In genomic region chr11:125901872-125902271, GRCh38 we compare ENCODE assay signal across 11 cellular contexts. TPM values are rescaled to one million over a fixed set of nuclear protein-coding genes. Genes with fewer than 3 reads are reported as not detected.
DNase-seq lines count a peak whose midpoint lies in the region; ATAC-seq, FAIRE-seq and TF ChIP-seq lines count a peak whose summit lies in the region.
"Had no signal": no experiment of that assay in that cellular context is flagged by ENCODE, and none has a peak within 500 bp of the region (broad histone marks: within the 10 kb centered on the region; RNA-seq: fewer than 3 reads in every experiment).

No MANE protein-coding gene starts in this region.

- dilution Hi-C loops in keratinocyte (cut with MboI; ENCODE audit: extremely low pct_ligation_motif_present, low sequenced_read_pairs) = no loop called here

- H3K9me3 ChIP-seq in keratinocyte (ENCODE audit: control insufficient read depth, low read depth, low read length) = no peaks in the 10 kb centered on the region

- peaks cover 26% of the 10 kb centered on the region for H3K27me3 Mint-ChIP-seq in stimulated activated naive CD8-positive, alpha-beta T cell treated with anti-CD3 and anti-CD28 coated beads, Interleukin-15, Interleukin-2, amounts not matched to agents 100 ng/mL and 50 ng/mL, for 24 hours
- peaks cover 15% of the 10 kb centered on the region for H3K27me3 Mint-ChIP-seq in activated CD8-positive, alpha-beta T cell treated with anti-CD3 and anti-CD28 coated beads, Interleukin-2, amount 10 ng/mL, durations not matched to agents 7 days and 5 days (ENCODE audit: low read depth)

- H3K4me1 ChIP-seq in keratinocyte (ENCODE audit: control insufficient read depth, extremely low read depth, insufficient read depth, low read length) (peaks cover 7% of the 10 kb centered on the region), urinary bladder (ENCODE audit: insufficient read depth) (no peaks in the 10 kb centered on the region)

- CTCF ChIA-PET in activated CD8-positive, alpha-beta T cell treated with anti-CD3 and anti-CD28 coated beads, Interleukin-2, amount 10 ng/mL, durations not matched to agents 7 days and 5 days (lab: Charles Lee) = interaction anchor here (2.1 kb wide), 1 partner anchor 292 kb away, joined by 9 read pairs; no protein-coding TSS in a partner anchor

- H3K4me2 ChIP-seq in keratinocyte (ENCODE audit: control insufficient read depth, extremely low read depth, insufficient read depth, low read depth, low read length) = peak overlapping the region; percentile 23

- peaks cover 52% of the 10 kb centered on the region for H3K4me1 Mint-ChIP-seq in stimulated activated naive CD8-positive, alpha-beta T cell treated with anti-CD3 and anti-CD28 coated beads, Interleukin-15, Interleukin-2, amounts not matched to agents 100 ng/mL and 50 ng/mL, for 24 hours (ENCODE audit: low read depth)
- H3K4me1 Mint-ChIP-seq in activated CD8-positive, alpha-beta T cell treated with anti-CD3 and anti-CD28 coated beads, Interleukin-2, amount 10 ng/mL, durations not matched to agents 7 days and 5 days (ENCODE audit: low read depth) = peaks cover 36% of the 10 kb centered on the region

- ATAC-seq in stimulated activated naive CD8-positive, alpha-beta T cell treated with anti-CD3 and anti-CD28 coated beads, Interleukin-15, Interleukin-2, amounts not matched to agents 100 U/mL and 50 U/mL, for 24 hours = no peak
- ATAC-seq in activated CD8-positive, alpha-beta T cell treated with anti-CD3 and anti-CD28 coated beads, Interleukin-2, amount 10 ng/mL, durations not matched to agents 7 days and 5 days = no peak

- H3K4me3 Mint-ChIP-seq in stimulated activated naive CD8-positive, alpha-beta T cell treated with anti-CD3 and anti-CD28 coated beads, Interleukin-15, Interleukin-2, amounts not matched to agents 100 ng/mL and 50 ng/mL, for 24 hours = peak overlapping the region; percentile 99
- H3K4me3 Mint-ChIP-seq in activated CD8-positive, alpha-beta T cell treated with anti-CD3 and anti-CD28 coated beads, Interleukin-2, amount 10 ng/mL, durations not matched to agents 7 days and 5 days = peak overlapping the region; percentile 96

- H3K27ac ChIP-seq in keratinocyte (ENCODE audit: control insufficient read depth, insufficient read depth, low read length) = no peak overlapping the region
- no peak overlapping the region for H3K27ac ChIP-seq in urinary bladder (ENCODE audit: low read depth)

- no peak for DNase-seq in stimulated activated naive CD8-positive, alpha-beta T cell treated with anti-CD3 and anti-CD28 coated beads, Interleukin-15, Interleukin-2, amounts not matched to agents 100 U/mL and 50 U/mL, for 24 hours
- DNase-seq in activated CD8-positive, alpha-beta T cell treated with anti-CD3 and anti-CD28 coated beads, Interleukin-2, amount 10 ng/mL, durations not matched to agents 7 days and 5 days = no peak
- DNase-seq in keratinocyte (ENCODE audit: low read depth, low spot score) (no peak), NCI-H1436 treated with DMSO at 0.1 percent for 48 hours (lab: John Stamatoyannopoulos, UW) (no peak), urothelium cell line (ENCODE audit: low spot score) (no peak), COLO668 (lab: John Stamatoyannopoulos, UW; ENCODE audit: unreplicated experiment) (no peak)
- DNase-seq: H7, NCI-H524 had no signal

- 76% methylated on average over 6 of the region's 6 CpGs for WGBS in urinary bladder

- H3K36me3 Mint-ChIP-seq in stimulated activated naive CD8-positive, alpha-beta T cell treated with anti-CD3 and anti-CD28 coated beads, Interleukin-15, Interleukin-2, amounts not matched to agents 100 ng/mL and 50 ng/mL, for 24 hours (ENCODE audit: low read depth) = peaks cover 40% of the 10 kb centered on the region
- peaks cover 27% of the 10 kb centered on the region for H3K36me3 Mint-ChIP-seq in activated CD8-positive, alpha-beta T cell treated with anti-CD3 and anti-CD28 coated beads, Interleukin-2, amount 10 ng/mL, durations not matched to agents 7 days and 5 days (ENCODE audit: low read depth)

- peak overlapping the region in 2 of 3 experiments; percentile 8 to 16 for H3K4me3 ChIP-seq in keratinocyte (ENCODE audit: control insufficient read depth in 2 of 3, extremely low read depth in 1 of 3, insufficient read depth in 2 of 3, low read depth in 1 of 3, low read length in 3 of 3)
- peak overlapping the region; percentile 56 for H3K4me3 ChIP-seq in urinary bladder (ENCODE audit: low read depth, low read length)

- H3K36me3 ChIP-seq in keratinocyte (ENCODE audit: control insufficient read depth in 2 of 2, extremely low read depth in 1 of 2, insufficient read depth in 2 of 2, low read length in 2 of 2) (peaks cover 6 to 8% of the 10 kb centered on the region in 2 experiments), urinary bladder (ENCODE audit: insufficient read depth) (peaks cover 2% of the 10 kb centered on the region)

- TF ChIP-seq CTCF in keratinocyte (optimal IDR thresholded peaks at IDR 0.05 in 1 of 3, IDR thresholded peaks at IDR 0.05 in 1 of 3, conservative IDR thresholded peaks at IDR 0.05 in 1 of 3; ENCODE audit: extremely low read depth in 1 of 3, insufficient read depth in 2 of 3, low read length in 3 of 3) = no peak

- no peak overlapping the region for H2AFZ ChIP-seq in keratinocyte (ENCODE audit: control insufficient read depth, low read length)

- H3K9me1 ChIP-seq in keratinocyte (ENCODE audit: control insufficient read depth, extremely low read depth, insufficient read depth, low read length) = no peaks in the 10 kb centered on the region

- H3K9ac ChIP-seq in keratinocyte (ENCODE audit: control insufficient read depth, extremely low read depth, insufficient read depth, low read length) = no peak overlapping the region

- POLR2A ChIA-PET in activated CD8-positive, alpha-beta T cell treated with anti-CD3 and anti-CD28 coated beads, Interleukin-2, amount 10 ng/mL, durations not matched to agents 7 days and 5 days (lab: Charles Lee) = interaction anchor here (1.9 kb wide), 1 partner anchor 14 kb away, joined by 37 read pairs; the partner anchor contains the start of gene HYLS1

- peaks cover 34% of the 10 kb centered on the region for H3K79me2 ChIP-seq in keratinocyte (ENCODE audit: control insufficient read depth, insufficient read depth, low read length)

- H3K27me3 ChIP-seq in keratinocyte (ENCODE audit: control insufficient read depth, extremely low read depth, insufficient read depth, low read length) = peaks cover 20% of the 10 kb centered on the region

- no peaks in the 10 kb centered on the region for H4K20me1 ChIP-seq in keratinocyte (ENCODE audit: control insufficient read depth, extremely low read depth, insufficient read depth, low read length)

- peak overlapping the region; percentile 52 for H3K27ac Mint-ChIP-seq in stimulated activated naive CD8-positive, alpha-beta T cell treated with anti-CD3 and anti-CD28 coated beads, Interleukin-15, Interleukin-2, amounts not matched to agents 100 ng/mL and 50 ng/mL, for 24 hours
- H3K27ac Mint-ChIP-seq in activated CD8-positive, alpha-beta T cell treated with anti-CD3 and anti-CD28 coated beads, Interleukin-2, amount 10 ng/mL, durations not matched to agents 7 days and 5 days = peak overlapping the region; percentile 68

- no peaks in the 10 kb centered on the region for H3K9me3 Mint-ChIP-seq in stimulated activated naive CD8-positive, alpha-beta T cell treated with anti-CD3 and anti-CD28 coated beads, Interleukin-15, Interleukin-2, amounts not matched to agents 100 ng/mL and 50 ng/mL, for 24 hours
- H3K9me3 Mint-ChIP-seq in activated CD8-positive, alpha-beta T cell treated with anti-CD3 and anti-CD28 coated beads, Interleukin-2, amount 10 ng/mL, durations not matched to agents 7 days and 5 days (ENCODE audit: insufficient read depth) = no peaks in the 10 kb centered on the region

- FAIRE-seq in keratinocyte (lab: Jason Lieb, UNC) (no peak), urothelium cell line (lab: Jason Lieb, UNC) (no peak)

RNA-seq across cellular contexts. Expression of gene PUS3, which starts 1.1 kb away (rescaled TPM):
- total RNA-seq in activated CD8-positive, alpha-beta T cell treated with anti-CD3 and anti-CD28 coated beads, Interleukin-2, amount 10 ng/mL, durations not matched to agents 7 days and 5 days = 10 to 100 TPM; 11.9 to 16.0 TPM
- polyA plus RNA-seq in keratinocyte (8.8 to 16.5 TPM (median 11.8 TPM) in 3 replicates), urinary bladder (10.2 TPM)
- 49.4 TPM for polyA plus RNA-seq in keratinocyte (2011; ENCODE audit: low read depth)
- polyA plus RNA-seq in keratinocyte (2011; cell fraction: cytosol; rRNA removed) = 9.4 and 16.1 TPM in 2 replicates
- 11.5 and 15.8 TPM in 2 replicates for polyA plus RNA-seq in keratinocyte (2011; cell fraction: nucleus; rRNA removed)
- 13.3 and 17.6 TPM in 2 replicates for polyA plus RNA-seq in keratinocyte (2012; ENCODE audit: low replicate concordance)
- polyA minus RNA-seq in keratinocyte = 2.4 to 13.3 TPM (median 7.4 TPM) in 3 replicates
- 10.0 TPM for polyA minus RNA-seq in keratinocyte (2011; cell fraction: cytosol; rRNA and poly(A)+ RNA removed)
- polyA minus RNA-seq in keratinocyte (2011; cell fraction: nucleus; rRNA and poly(A)+ RNA removed) = 6.1 and 9.8 TPM in 2 replicates
- total RNA-seq in urinary bladder = 10.4 TPM

RNA-seq across cellular contexts. Expression of gene DDX25, which starts 2.4 kb away (rescaled TPM):
- total RNA-seq in activated CD8-positive, alpha-beta T cell treated with anti-CD3 and anti-CD28 coated beads, Interleukin-2, amount 10 ng/mL, durations not matched to agents 7 days and 5 days = not detected
- 0.04 to 0.12 TPM (median 0.05 TPM) in 3 replicates for polyA plus RNA-seq in keratinocyte
- polyA plus RNA-seq in keratinocyte (2011; ENCODE audit: low read depth) = not detected
- not detected in 2 replicates for polyA plus RNA-seq in keratinocyte (2011; cell fraction: cytosol; rRNA removed)
- not detected in 2 replicates for polyA plus RNA-seq in keratinocyte (2011; cell fraction: nucleus; rRNA removed)
- not detected in 2 replicates for polyA plus RNA-seq in keratinocyte (2012; ENCODE audit: low replicate concordance)
- polyA minus RNA-seq in keratinocyte = not detected in 3 replicates
- not detected for polyA minus RNA-seq in keratinocyte (2011; cell fraction: cytosol; rRNA and poly(A)+ RNA removed)
- polyA minus RNA-seq in keratinocyte (2011; cell fraction: nucleus; rRNA and poly(A)+ RNA removed) = not detected in 2 replicates
- total RNA-seq in urinary bladder = 0.32 TPM
- polyA plus RNA-seq in urinary bladder = 0.19 TPM
- total RNA-seq: T-helper 1 cell treated with Interleukin-12 subunit alpha and Interleukin-12 subunit beta and Interleukin-4 antibody, amounts not matched to agents 30 ng/mL and 1 ng/mL, for 36 hours had no signal

RNA-seq across cellular contexts. Expression of gene HYLS1, which starts 14.4 kb away (rescaled TPM):
- total RNA-seq in activated CD8-positive, alpha-beta T cell treated with anti-CD3 and anti-CD28 coated beads, Interleukin-2, amount 10 ng/mL, durations not matched to agents 7 days and 5 days = 10 to 100 TPM; 11.1 to 11.7 TPM
- polyA plus RNA-seq in keratinocyte = 2.9 to 7.2 TPM (median 4.7 TPM) in 3 replicates
- 0.80 TPM for polyA plus RNA-seq in keratinocyte (2011; ENCODE audit: low read depth)
- polyA plus RNA-seq in keratinocyte (2011; cell fraction: cytosol; rRNA removed) = 2.5 and 4.0 TPM in 2 replicates
- 1.9 and 3.0 TPM in 2 replicates for polyA plus RNA-seq in keratinocyte (2011; cell fraction: nucleus; rRNA removed)
- polyA plus RNA-seq in keratinocyte (2012; ENCODE audit: low replicate concordance) = 1.8 and 4.5 TPM in 2 replicates
- 0.49 to 4.8 TPM (median 0.82 TPM) in 3 replicates for polyA minus RNA-seq in keratinocyte
- polyA minus RNA-seq in keratinocyte (2011; cell fraction: cytosol; rRNA and poly(A)+ RNA removed) = not detected
- 1.7 TPM in 1 of 2 replicates, not detected in the other for polyA minus RNA-seq in keratinocyte (2011; cell fraction: nucleus; rRNA and poly(A)+ RNA removed)
- total RNA-seq in urinary bladder = 11.8 TPM
- polyA plus RNA-seq in urinary bladder = 3.4 TPM

RNA-seq across cellular contexts. Expression of gene VSIG10L2, which starts 44.0 kb away (rescaled TPM):
- not detected for total RNA-seq in activated CD8-positive, alpha-beta T cell treated with anti-CD3 and anti-CD28 coated beads, Interleukin-2, amount 10 ng/mL, durations not matched to agents 7 days and 5 days
- polyA plus RNA-seq in keratinocyte = 0.01 to 0.22 TPM (median 0.09 TPM) in 3 replicates
- not detected for polyA plus RNA-seq in keratinocyte (2011; ENCODE audit: low read depth)
- 0.06 and 0.18 TPM in 2 replicates for polyA plus RNA-seq in keratinocyte (2011; cell fraction: cytosol; rRNA removed)
- 0.09 and 0.42 TPM in 2 replicates for polyA plus RNA-seq in keratinocyte (2011; cell fraction: nucleus; rRNA removed)
- polyA plus RNA-seq in keratinocyte (2012; ENCODE audit: low replicate concordance) = 1.5 TPM in 1 of 2 replicates, not detected in the other
- polyA minus RNA-seq in keratinocyte = 0.30 TPM in 1 of 3 replicates, not detected in the others
- not detected for polyA minus RNA-seq in keratinocyte (2011; cell fraction: cytosol; rRNA and poly(A)+ RNA removed)
- polyA minus RNA-seq in keratinocyte (2011; cell fraction: nucleus; rRNA and poly(A)+ RNA removed) = not detected in 2 replicates
- total RNA-seq in urinary bladder = 0.48 TPM
- polyA plus RNA-seq in urinary bladder = 0.08 TPM
- total RNA-seq: H7; T-helper 1 cell treated with Interleukin-12 subunit alpha and Interleukin-12 subunit beta and Interleukin-4 antibody, amounts not matched to agents 30 ng/mL and 1 ng/mL, for 36 hours had no signal
